ENCODE assay signal across 27 cellular contexts in genomic region chr2:75002007-75002406, GRCh38. TPM values are rescaled to one million over a fixed set of nuclear protein-coding genes. Genes with fewer than 3 reads are reported as not detected.
DNase-seq lines count a peak whose midpoint lies in the region; ATAC-seq, FAIRE-seq and TF ChIP-seq lines count a peak whose summit lies in the region.
"Had no signal": no experiment of that assay in that cellular context is flagged by ENCODE, and none has a peak within 500 bp of the region (broad histone marks: within the 10 kb centered on the region; RNA-seq: fewer than 3 reads in every experiment).

No MANE protein-coding gene starts in this region.

- no peaks in the 10 kb centered on the region for H3K9me1 ChIP-seq in K562 (ENCODE audit: control insufficient read depth, insufficient read depth, low read length)

- no TSS peak for BruUV-seq in K562 (replicated peaks; lab: Mats Ljungman, UMichigan)

- FAIRE-seq in K562 (lab: Jason Lieb, UNC), result no peak
- FAIRE-seq: pancreas, small intestine had no signal

- H3K27me3 ChIP-seq in K562 (ENCODE audit: control insufficient read depth in 2 of 2, insufficient read depth in 2 of 2, low read length in 2 of 2), result no peaks in the 10 kb centered on the region
- H3K27me3 ChIP-seq in right atrium auricular region, result no peaks in the 10 kb centered on the region
- H3K27me3 ChIP-seq: dorsolateral prefrontal cortex, neural progenitor cell, pancreas, upper lobe of right lung had no signal

- H3K79me2 ChIP-seq in K562 (ENCODE audit: control insufficient read depth, insufficient read depth, low read length), result no peaks in the 10 kb centered on the region

- H3K4me1 ChIP-seq in K562 (replicated peaks in 1 of 2; ENCODE audit: control insufficient read depth in 2 of 2, insufficient read depth in 2 of 2, low read length in 2 of 2), result no peaks in the 10 kb centered on the region
- H3K4me1 ChIP-seq in right atrium auricular region, result no peaks in the 10 kb centered on the region
- H3K4me1 ChIP-seq: left ventricle myocardium inferior, neural progenitor cell, pancreas, upper lobe of right lung had no signal

- H3K27ac ChIP-seq in K562 (ENCODE audit: extremely low read depth, low read depth, low read length) (no peak overlapping the region), right atrium auricular region (no peak overlapping the region), coronary artery (no peak overlapping the region)
- H3K27ac ChIP-seq: dorsolateral prefrontal cortex, left ventricle myocardium inferior, neural progenitor cell, pancreas, upper lobe of right lung had no signal

- ATAC-seq in K562, result no peak
- ATAC-seq: pancreas, upper lobe of right lung had no signal

- no peak for TF ChIP-seq CTCF in K562 (IDR thresholded peaks at IDR 0.05 in 2 of 3, conservative IDR thresholded peaks at IDR 0.05 in 1 of 3; ENCODE audit: insufficient read depth in 2 of 3, low read depth in 1 of 3, low read length in 3 of 3)
- no peak for TF ChIP-seq CTCF in right atrium auricular region (IDR thresholded peaks at IDR 0.05)
- no peak for TF ChIP-seq CTCF in coronary artery (IDR thresholded peaks at IDR 0.05)

- TF ChIP-seq POLR2A in K562 (conservative IDR thresholded peaks at IDR 0.05), result no peak

- no peaks in the 10 kb centered on the region for H4K20me1 ChIP-seq in K562 (replicated peaks; ENCODE audit: control insufficient read depth, insufficient read depth, low read length)

- intact Hi-C loops in K562 (cut with micrococcal nuclease), result no loop called here

- no peak overlapping the region for H3K4me2 ChIP-seq in K562 (ENCODE audit: insufficient read depth, low read length)
- H3K4me2 ChIP-seq: neural progenitor cell, SK-N-SH had no signal

- H3K36me3 ChIP-seq in K562 (ENCODE audit: control insufficient read depth, insufficient read depth, low read length), result no peaks in the 10 kb centered on the region
- H3K36me3 ChIP-seq in right atrium auricular region, result no peaks in the 10 kb centered on the region
- H3K36me3 ChIP-seq: neural progenitor cell, pancreas, upper lobe of right lung had no signal

- in situ Hi-C loops in K562 (cut with MboI), result no loop called here

- CTCF ChIA-PET in K562 (lab: Yijun Ruan, JAX; ENCODE audit: low intra/inter-chr PET ratio), result no interaction called here

- DNase-seq in EL (peak; percentile 25), NCI-H226 (peak; percentile 66), K562 (ENCODE audit: extremely low read depth in 1 of 4, low spot score in 3 of 4) (no peak), iris pigment epithelial cell (ENCODE audit: low read depth) (peak; percentile 57), NCI-H1048 (lab: John Stamatoyannopoulos, UW) (no peak), right atrium auricular region (ENCODE audit: low spot score) (no peak), hippocampal formation (lab: John Stamatoyannopoulos, UW) (no peak), coronary artery (ENCODE audit: low spot score) (no peak)
- DNase-seq: activated naive CD4-positive, alpha-beta T cell; C1 segment of cervical spinal cord; cerebellar nuclear complex; DMS79 treated with DMSO at 0.1 percent for 48 hours; dorsolateral prefrontal cortex; GOT3; HFFc6; Karpas-422; left ventricle myocardium inferior; NCI-H446; NCI-H82; pancreas; RPMI8226; SK-N-SH; small intestine; stimulated activated CD4-positive, alpha-beta T cell treated with anti-CD3 and anti-CD28 coated beads, Interleukin-1b, Interleukin-23, amount 100 ng/mL, for 48 hours; stimulated activated naive CD4-positive, alpha-beta T cell treated with Interleukin-2 at 50 U/mL for 16 hours; upper lobe of right lung had no signal

- TF ChIP-seq EP300 in K562 (IDR thresholded peaks at IDR 0.05; ENCODE audit: low read length), result no peak

- H3K9me3 ChIP-seq in K562 (replicated peaks; ENCODE audit: control insufficient read depth, insufficient read depth, low read depth, low read length), result no peaks in the 10 kb centered on the region
- H3K9me3 ChIP-seq in right atrium auricular region, result peaks cover 0 to 7% of the 10 kb centered on the region in 2 donors
- H3K9me3 ChIP-seq: pancreas, SK-N-SH, upper lobe of right lung had no signal

- H3K4me3 ChIP-seq in K562 (no peak overlapping the region), right atrium auricular region (no peak overlapping the region), coronary artery (no peak overlapping the region)
- H3K4me3 ChIP-seq: dorsolateral prefrontal cortex, left ventricle myocardium inferior, neural progenitor cell, pancreas, upper lobe of right lung had no signal

- H2AFZ ChIP-seq in K562 (ENCODE audit: low read depth, low read length), result no peak overlapping the region
- H2AFZ ChIP-seq: neural progenitor cell had no signal

- POLR2A ChIA-PET in K562 (lab: Yijun Ruan, JAX), result no interaction called here

- WGBS in K562 (ENCODE audit: insufficient coverage, low coverage, missing lambda C conversion rate), result 2% methylated on average over 3 of the region's 3 CpGs

- TF ChIP-seq RAD21 in K562 (CRISPR knock-in tag; conservative IDR thresholded peaks at IDR 0.05 in 1 of 2, IDR thresholded peaks at IDR 0.05 in 1 of 2), result no peak

- H3K9ac ChIP-seq in K562 (ENCODE audit: insufficient read depth in 1 of 2, low read depth in 2 of 2, low read length in 2 of 2), result no peak overlapping the region
- H3K9ac ChIP-seq: neural progenitor cell, SK-N-SH had no signal

TF ChIP-seq in K562, 482 proteins besides CTCF, POLR2A, EP300 and RAD21:
- TF ChIP-seq CEBPB (tag; IDR thresholded peaks at IDR 0.05) (0 out of 2 replicates have a peak, but pooled peaks have one; percentile 11), RAD51 (IDR thresholded peaks at IDR 0.05; ENCODE audit: borderline replicate concordance, low read depth) (no peak)

RNA-seq across cellular contexts. Expression of gene POLE4, which starts 43.6 kb away (rescaled TPM):
- 11.4 and 20.9 TPM in 2 replicates for total RNA-seq in K562 (2011; cell fraction: chromatin; rRNA removed; ENCODE audit: low replicate concordance)
- total RNA-seq in K562 (2011; cell fraction: nucleolus; rRNA removed), result 8.0 and 10.5 TPM in 2 replicates
- total RNA-seq in K562 (2011; cell fraction: nucleoplasm; rRNA removed), result 19.5 and 32.4 TPM in 2 replicates
- total RNA-seq in K562 (2014; rRNA removed) (58.0 and 59.3 TPM in 2 replicates), K562 (2014; rRNA removed; fragmentation: Illumina TruSeq; extraction: Trizol) (57.3 and 57.5 TPM in 2 replicates), K562 (2015; rRNA removed; fragmentation: Illumina TruSeq; extraction: Trizol) (53.2 and 55.1 TPM in 2 replicates), K562 (2021) (70.0 and 84.1 TPM in 2 replicates), right atrium auricular region (10 to 100 TPM; 15.1 to 19.8 TPM)
- polyA plus RNA-seq in K562 (2011; rRNA removed) (37.6 and 73.7 TPM in 2 replicates), K562 (2014; fragmentation: Illumina TruSeq; extraction: Trizol) (26.7 and 30.9 TPM in 2 replicates), K562 (2014; fragmentation: Nextera tagmentation; extraction: Ambion mirVana) (10 to 100 TPM; 25.7 to 33.2 TPM), K562 (2014; rRNA removed) (58.9 and 70.2 TPM in 2 replicates)
- polyA plus RNA-seq in K562 (2011; cell fraction: cytosol; rRNA removed), result 15.2 and 19.0 TPM in 2 replicates
- 11.7 and 13.1 TPM in 2 replicates for polyA plus RNA-seq in K562 (2011; cell fraction: nucleus; rRNA removed)
- 37.9 and 80.1 TPM in 2 replicates for polyA plus RNA-seq in K562 (2012)
- 4.4 and 9.5 TPM in 2 replicates for polyA minus RNA-seq in K562 (2011; rRNA and poly(A)+ RNA removed)
- 9.3 and 12.3 TPM in 2 replicates for polyA minus RNA-seq in K562 (2011; cell fraction: cytosol; rRNA and poly(A)+ RNA removed)
- polyA minus RNA-seq in K562 (2011; cell fraction: nucleus; rRNA and poly(A)+ RNA removed), result 9.0 and 15.3 TPM in 2 replicates

Comparison
In these comparisons a context has a peak if more than half of its experiments do, and no peak if none do; other contexts are left out.
1. DNase-seq: peak in EL (single experiment), NCI-H226 (single experiment) and iris pigment epithelial cell (single experiment); none in K562 (0 of 4), NCI-H1048 (single experiment), right atrium auricular region (single experiment), hippocampal formation (0 of 2) and coronary artery (single experiment).